8 cellular contexts compared by ENCODE assay signal in genomic region chr6:31158863-31159855, GRCh38. TPM values are rescaled to one million over a fixed set of nuclear protein-coding genes. Genes with fewer than 3 reads are reported as not detected.
DNase-seq lines count a peak whose midpoint lies in the region; ATAC-seq and TF ChIP-seq lines count a peak whose summit lies in the region.

No MANE protein-coding gene starts in this region.

- peak; percentile 64 for DNase-seq in ELF-1 (ENCODE audit: low read depth, low spot score)
- no peak for DNase-seq in HFF-Myc (ENCODE audit: extremely low read depth, low read depth)
- peak in 11 of 34 experiments; percentile 6 to 27 (median 17) for DNase-seq in T-cell
- DNase-seq in neural crest cell (ENCODE audit: low read depth, low spot score), result no peak
- DNase-seq in pons (ENCODE audit: low spot score), result no peak
- DNase-seq in midbrain (lab: John Stamatoyannopoulos, UW), result no peak
- DNase-seq in NCI-H524 treated with DMSO at 0.1 percent for 48 hours (lab: John Stamatoyannopoulos, UW), result no peak

- H3K4me3 Mint-ChIP-seq in T-cell (peak overlapping the region; percentile 82 to 90 (median 88)), neural crest cell (peak overlapping the region; percentile 92)

- H3K36me3 Mint-ChIP-seq in T-cell (peaks cover 15% of the 10 kb centered on the region), neural crest cell (ENCODE audit: low read depth) (peaks cover 3% of the 10 kb centered on the region)

- H3K9me3 Mint-ChIP-seq in T-cell, result no peaks in the 10 kb centered on the region
- H3K9me3 Mint-ChIP-seq in neural crest cell, result no peaks in the 10 kb centered on the region

- H3K27me3 Mint-ChIP-seq in T-cell (no peaks in the 10 kb centered on the region), neural crest cell (ENCODE audit: low read depth) (no peaks in the 10 kb centered on the region)

- no peaks in the 10 kb centered on the region for H3K4me1 ChIP-seq in endocrine pancreas (ENCODE audit: control insufficient read depth, insufficient read depth, low read length)

- no peaks in the 10 kb centered on the region for H3K27me3 ChIP-seq in endocrine pancreas (ENCODE audit: control insufficient read depth, insufficient read depth, low read length)

- H3K4me3 ChIP-seq in HFF-Myc (replicated peaks; ENCODE audit: low read depth, low read length), result peak overlapping the region; percentile 76
- H3K4me3 ChIP-seq in endocrine pancreas (ENCODE audit: control insufficient read depth, insufficient read depth, low read length), result no peak overlapping the region

- POLR2A ChIA-PET in T-cell (lab: Charles Lee), result interaction anchor here in 1 of 2 donors (0.7 kb wide), 1 partner anchor 38 kb away, joined by 3 read pairs; no protein-coding TSS in a partner anchor

- H3K4me1 Mint-ChIP-seq in T-cell (peaks cover 24 to 32% (median 27%) of the 10 kb centered on the region in 3 donors), neural crest cell (peaks cover 34% of the 10 kb centered on the region)

- H3K27ac Mint-ChIP-seq in T-cell (peak overlapping the region; percentile 68 to 84), neural crest cell (ENCODE audit: unreplicated experiment) (peak overlapping the region; percentile 29)

- CTCF ChIA-PET in T-cell (lab: Charles Lee), result interaction anchor here in 1 of 2 donors (0.8 to 1.9 kb wide), 5 partner anchors 11 to 1018 kb away, joined by 3 to 10 read pairs (median 6); no protein-coding TSS in a partner anchor

- H3K9ac ChIP-seq in endocrine pancreas (ENCODE audit: control insufficient read depth, insufficient read depth, low read length), result peak overlapping the region; percentile 30

- peak in 1 of 4 experiments; percentile 1 for ATAC-seq in T-cell (replicated peaks in 1 of 4)

- TF ChIP-seq CTCF in HFF-Myc (IDR thresholded peaks at IDR 0.05; ENCODE audit: low read depth, low read length, missing control alignments) (no peak), neural crest cell (conservative IDR thresholded peaks at IDR 0.05) (no peak)

- no peaks in the 10 kb centered on the region for H3K36me3 ChIP-seq in endocrine pancreas (ENCODE audit: control insufficient read depth, insufficient read depth, low read length)

- no peaks in the 10 kb centered on the region for H3K9me3 ChIP-seq in endocrine pancreas (ENCODE audit: control insufficient read depth, low read length)

RNA-seq across cellular contexts. Expression of gene TCF19, which starts 0.8 kb away (rescaled TPM):
- total RNA-seq in T-cell, result 10 to 100 TPM in 1 of 5 donors, 1 to 10 TPM in 4; 5.9 to 10.8 (median 9.6) TPM
- 21.7 and 21.8 TPM in 2 replicates for total RNA-seq in neural crest cell

RNA-seq across cellular contexts. Expression of gene CCHCR1, which starts 1.6 kb away (rescaled TPM):
- total RNA-seq in T-cell (10 to 100 TPM; 20.7 to 38.6 (median 28.1) TPM), neural crest cell (46.7 and 48.6 TPM in 2 replicates)

RNA-seq across cellular contexts. Expression of gene POU5F1, which starts 11.3 kb away (rescaled TPM):
- 1 to 10 TPM in 3 of 5 donors, under 1 TPM in 1, not detected in 1; 0.61 to 3.9 (median 2.9) TPM for total RNA-seq in T-cell
- not detected in 2 replicates for total RNA-seq in neural crest cell

RNA-seq across cellular contexts. Expression of gene PSORS1C2, which starts 20.3 kb away (rescaled TPM):
- not detected for total RNA-seq in T-cell
- not detected in 2 replicates for total RNA-seq in neural crest cell

RNA-seq across cellular contexts. Expression of gene CDSN, which starts 38.9 kb away (rescaled TPM):
- total RNA-seq in T-cell (not detected), neural crest cell (not detected in 2 replicates)
